In the genomic region with DNA sequence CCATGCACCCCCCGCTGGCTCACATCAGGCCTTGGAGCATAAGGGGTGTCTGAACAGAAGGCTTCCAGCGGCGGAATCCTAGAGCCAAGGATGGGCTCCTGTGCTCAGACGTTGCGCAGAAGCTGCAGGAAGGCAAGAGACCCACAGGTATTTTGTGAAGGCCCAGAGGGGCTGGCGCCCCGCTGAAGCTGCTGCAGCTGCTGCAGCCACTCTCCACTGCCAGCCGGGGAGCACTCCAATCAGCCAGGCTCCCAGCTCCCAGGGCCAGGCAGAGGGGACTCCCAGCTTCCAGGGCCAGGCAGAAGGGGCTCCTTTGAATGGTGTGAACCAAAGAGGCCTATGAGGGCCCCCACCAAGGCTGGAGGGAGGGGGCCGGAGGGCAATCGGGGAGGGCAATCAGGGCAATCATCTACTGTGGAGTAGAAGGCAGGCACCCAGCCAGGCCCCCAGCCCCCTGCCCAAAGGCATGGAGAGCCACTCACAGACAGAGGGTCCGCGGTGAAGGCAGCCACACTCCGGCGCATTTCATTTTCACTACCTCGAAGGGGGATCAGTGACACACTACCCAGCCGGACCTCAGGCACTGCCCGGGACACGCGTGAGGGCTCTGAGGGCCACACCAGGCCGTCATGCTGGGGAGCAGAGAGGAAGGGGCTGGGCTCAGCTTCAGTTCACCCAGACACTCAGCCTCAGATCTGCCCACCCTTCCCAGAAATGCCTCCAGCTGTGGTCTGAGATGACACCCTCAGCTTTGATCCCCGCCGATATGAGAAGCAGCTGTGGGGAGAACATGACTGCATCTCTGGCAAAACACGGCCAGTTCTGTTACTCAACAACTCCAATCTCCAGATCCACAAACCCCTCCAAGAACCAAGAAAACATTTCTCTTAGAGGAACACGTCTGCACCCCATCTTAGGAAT, we compare ENCODE assay signal across 1 cellular context.
TF ChIP-seq lines count a peak whose summit lies in the region.

No MANE protein-coding gene starts in this region.

TF ChIP-seq in H1, 55 proteins besides CTCF, POLR2A, EP300 and RAD21:
- no peak for TF ChIP-seq SRF (IDR thresholded peaks at IDR 0.05; ENCODE audit: low read depth, low read length)
